Comparison of ENCODE assay signal across 16 cellular contexts in the genomic region with DNA sequence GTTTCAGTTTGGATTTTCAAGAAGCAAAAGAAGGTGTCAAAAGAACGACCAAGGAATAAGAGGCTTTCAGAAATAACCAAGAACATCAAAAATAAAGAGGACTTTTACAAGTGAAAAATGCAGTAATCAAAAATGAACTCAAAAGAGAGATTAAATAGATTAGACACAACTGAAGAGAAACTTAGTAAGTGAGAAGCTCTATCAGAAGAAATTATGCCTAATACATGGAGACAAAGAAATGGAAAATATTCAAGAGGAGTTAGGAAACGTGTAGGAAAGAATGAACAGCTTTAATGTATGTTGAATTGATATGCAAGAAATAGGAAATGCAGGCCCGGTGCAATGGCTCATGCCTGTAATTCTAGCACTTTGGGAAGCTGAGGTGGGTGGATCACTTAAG.
A peak's percentile ranks its signal among the peaks of the same experiment; 100 is the strongest.
DNase-seq lines count a peak whose midpoint lies in the region; ATAC-seq and TF ChIP-seq lines count a peak whose summit lies in the region.
"Had no signal": no experiment of that assay in that cellular context is flagged by ENCODE, and none has a peak within 500 bp of the region (broad histone marks: within the 10 kb centered on the region; RNA-seq: fewer than 3 reads in every experiment).

No MANE protein-coding gene starts in this region.

- 23% methylated on average over 3 of the region's 3 CpGs for WGBS in SK-N-SH (ENCODE audit: low lambda C conversion rate)
- WGBS in prostate gland = 95% methylated on average over 3 of the region's 3 CpGs

- DNase-seq in SK-N-SH (no peak), left ventricle myocardium inferior (no peak), prostate gland (ENCODE audit: low spot score) (no peak)
- DNase-seq: AML-193; Caco-2; Calu3; CD4-positive, alpha-beta T cell; CD8-positive, alpha-beta T cell; DMS79 treated with DMSO at 0.1 percent for 48 hours; GF-D8 had no signal

- no peak for TF ChIP-seq EP300 in SK-N-SH (IDR thresholded peaks at IDR 0.05; ENCODE audit: borderline replicate concordance in 1 of 2, low read depth in 1 of 2, low read length in 1 of 2)

- no peak for TF ChIP-seq CTCF in SK-N-SH (IDR thresholded peaks at IDR 0.05)
- TF ChIP-seq CTCF in Loucy (conservative IDR thresholded peaks at IDR 0.05; ENCODE audit: low read length) = no peak
- TF ChIP-seq CTCF in left ventricle myocardium inferior (IDR thresholded peaks at IDR 0.05; ENCODE audit: borderline replicate concordance) = no peak
- no peak for TF ChIP-seq CTCF in prostate gland (IDR thresholded peaks at IDR 0.05)

- no peak overlapping the region for H3K9ac ChIP-seq in SK-N-SH
- H3K9ac ChIP-seq in BLaER1 = no peak overlapping the region
- no peak overlapping the region for H3K9ac ChIP-seq in Loucy (ENCODE audit: low read depth, low read length, poor library complexity, severe bottlenecking)

- H3K9me3 ChIP-seq in SK-N-SH (0 out of 2 replicates have a peak, but pooled peaks cover 4% of the 10 kb centered on the region), BLaER1 (peaks cover 18% of the 10 kb centered on the region), Loucy (ENCODE audit: insufficient read depth, low read depth, low read length) (no peaks in the 10 kb centered on the region), left ventricle myocardium inferior (replicated peaks) (peaks cover 8% of the 10 kb centered on the region), prostate gland (no peaks in the 10 kb centered on the region)
- H3K9me3 ChIP-seq: Caco-2 had no signal

- no peak for TF ChIP-seq POLR2A in prostate gland (IDR thresholded peaks at IDR 0.05)

- H3K4me1 ChIP-seq in SK-N-SH (ENCODE audit: control insufficient read depth in 1 of 2, insufficient read depth in 2 of 2, low read depth in 1 of 2, low read length in 1 of 2) (peaks cover 0 to 3% of the 10 kb centered on the region in 2 experiments; a peak in 1 of 4 replicates), BLaER1 (peaks cover 50% of the 10 kb centered on the region), Loucy (ENCODE audit: insufficient read depth, low read length, poor library complexity, severe bottlenecking) (peaks cover 33% of the 10 kb centered on the region), left ventricle myocardium inferior (no peaks in the 10 kb centered on the region), prostate gland (replicated peaks) (no peaks in the 10 kb centered on the region)
- H3K4me1 ChIP-seq: A549, Caco-2 had no signal

- CTCF ChIA-PET in SK-N-SH (lab: Yijun Ruan, JAX) = no interaction called here

- POLR2A ChIA-PET in SK-N-SH (lab: Yijun Ruan, JAX) = no interaction called here

- no peaks in the 10 kb centered on the region for H3K9me2 ChIP-seq in SK-N-SH
- no peaks in the 10 kb centered on the region for H3K9me2 ChIP-seq in Loucy (replicated peaks; ENCODE audit: low read depth, low read length)

- H3K27me3 ChIP-seq in SK-N-SH (ENCODE audit: insufficient read depth) (no peaks in the 10 kb centered on the region; the same call in 1 of the 2 replicates), BLaER1 (no peaks in the 10 kb centered on the region), Loucy (ENCODE audit: insufficient read depth, low read length, poor library complexity, severe bottlenecking) (no peaks in the 10 kb centered on the region), left ventricle myocardium inferior (ENCODE audit: low read depth) (peaks cover 28% of the 10 kb centered on the region), prostate gland (replicated peaks; ENCODE audit: insufficient read depth) (no peaks in the 10 kb centered on the region)

- no peaks in the 10 kb centered on the region for H3F3A ChIP-seq in SK-N-SH (replicated peaks; ENCODE audit: insufficient read depth)
- H3F3A ChIP-seq in Loucy (ENCODE audit: low read depth) = peaks cover 4% of the 10 kb centered on the region; the same call in 1 of the 2 replicates

- H3K79me2 ChIP-seq in SK-N-SH (ENCODE audit: insufficient read depth) = no peaks in the 10 kb centered on the region
- no peaks in the 10 kb centered on the region for H3K79me2 ChIP-seq in Loucy (ENCODE audit: insufficient read depth, low read length)

- H3K36me3 ChIP-seq in SK-N-SH (replicated peaks in 1 of 2; ENCODE audit: control insufficient read depth in 1 of 2, insufficient read depth in 2 of 2, low read length in 1 of 2) (no peaks in the 10 kb centered on the region), BLaER1 (no peaks in the 10 kb centered on the region), Loucy (ENCODE audit: insufficient read depth, low read length) (no peaks in the 10 kb centered on the region), left ventricle myocardium inferior (no peaks in the 10 kb centered on the region), prostate gland (no peaks in the 10 kb centered on the region)

- H3K4me2 ChIP-seq in SK-N-SH (no peak overlapping the region), BLaER1 (peak overlapping the region; percentile 86), Loucy (ENCODE audit: low read depth, low read length, poor library complexity, severe bottlenecking) (peak overlapping the region; percentile 74)
- H3K4me2 ChIP-seq: A549 had no signal

- intact Hi-C loops in left ventricle myocardium inferior (cut with micrococcal nuclease) (no loop called here), prostate gland (cut with DNase I) (no loop called here)

- H2AFZ ChIP-seq in SK-N-SH (ENCODE audit: low read depth) = no peak overlapping the region
- no peak overlapping the region for H2AFZ ChIP-seq in Loucy (ENCODE audit: low read length)

- TF ChIP-seq RAD21 in SK-N-SH (IDR thresholded peaks at IDR 0.05; ENCODE audit: low read length) = no peak

- H3K4me3 ChIP-seq in SK-N-SH (ENCODE audit: low read depth in 2 of 2, low read length in 1 of 2) (no peak overlapping the region), BLaER1 (no peak overlapping the region), Loucy (ENCODE audit: low read length, poor library complexity, severe bottlenecking) (peak overlapping the region; percentile 62), left ventricle myocardium inferior (no peak overlapping the region), prostate gland (no peak overlapping the region)
- H3K4me3 ChIP-seq: A549 had no signal

- H3K27ac ChIP-seq in SK-N-SH (ENCODE audit: low read depth in 2 of 2, low read length in 1 of 2) = no peak overlapping the region
- H3K27ac ChIP-seq in BLaER1 = no peak overlapping the region
- no peak overlapping the region for H3K27ac ChIP-seq in left ventricle myocardium inferior (replicated peaks)
- no peak overlapping the region for H3K27ac ChIP-seq in prostate gland
- H3K27ac ChIP-seq: 22Rv1, A549, C4-2B had no signal

- no peak for ATAC-seq in SK-N-SH treated with all-trans-retinoic acid at 6 μM for 48 hours
- ATAC-seq: A549; CD8-positive, alpha-beta T cell had no signal

- H4K20me1 ChIP-seq in SK-N-SH (ENCODE audit: insufficient read depth) = no peaks in the 10 kb centered on the region
- H4K20me1 ChIP-seq in BLaER1 = no peaks in the 10 kb centered on the region
- no peaks in the 10 kb centered on the region for H4K20me1 ChIP-seq in Loucy (ENCODE audit: insufficient read depth, low read length, poor library complexity, severe bottlenecking)

TF ChIP-seq in SK-N-SH treated with all-trans-retinoic acid at 6 μM for 48 hours, 23 proteins besides CTCF, POLR2A, EP300 and RAD21:
- TF ChIP-seq SNAI2 (CRISPR knock-in tag; IDR thresholded peaks at IDR 0.05) (no peak), ZC3H10 (CRISPR knock-in tag; IDR thresholded peaks at IDR 0.05) (no peak), ZFP30 (CRISPR knock-in tag; IDR thresholded peaks at IDR 0.05) (peak; percentile 97), ESRRG (CRISPR knock-in tag; IDR thresholded peaks at IDR 0.05) (no peak)

TF ChIP-seq in SK-N-SH, 30 proteins besides CTCF, POLR2A, EP300 and RAD21 (continues in another document):
- TF ChIP-seq, protein P1, sequence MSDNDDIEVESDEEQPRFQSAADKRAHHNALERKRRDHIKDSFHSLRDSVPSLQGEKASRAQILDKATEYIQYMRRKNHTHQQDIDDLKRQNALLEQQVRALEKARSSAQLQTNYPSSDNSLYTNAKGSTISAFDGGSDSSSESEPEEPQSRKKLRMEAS (IDR thresholded peaks at IDR 0.05; ENCODE audit: low read depth) = no peak
- TF ChIP-seq RCOR1 (IDR thresholded peaks at IDR 0.05; ENCODE audit: low read length) = no peak
- TF ChIP-seq, protein P2, sequence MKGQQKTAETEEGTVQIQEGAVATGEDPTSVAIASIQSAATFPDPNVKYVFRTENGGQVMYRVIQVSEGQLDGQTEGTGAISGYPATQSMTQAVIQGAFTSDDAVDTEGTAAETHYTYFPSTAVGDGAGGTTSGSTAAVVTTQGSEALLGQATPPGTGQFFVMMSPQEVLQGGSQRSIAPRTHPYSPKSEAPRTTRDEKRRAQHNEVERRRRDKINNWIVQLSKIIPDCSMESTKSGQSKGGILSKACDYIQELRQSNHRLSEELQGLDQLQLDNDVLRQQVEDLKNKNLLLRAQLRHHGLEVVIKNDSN (IDR thresholded peaks at IDR 0.05; ENCODE audit: borderline replicate concordance, low read depth) = no peak
- no peak for TF ChIP-seq ELF1 (IDR thresholded peaks at IDR 0.05)
- TF ChIP-seq, protein P3, sequence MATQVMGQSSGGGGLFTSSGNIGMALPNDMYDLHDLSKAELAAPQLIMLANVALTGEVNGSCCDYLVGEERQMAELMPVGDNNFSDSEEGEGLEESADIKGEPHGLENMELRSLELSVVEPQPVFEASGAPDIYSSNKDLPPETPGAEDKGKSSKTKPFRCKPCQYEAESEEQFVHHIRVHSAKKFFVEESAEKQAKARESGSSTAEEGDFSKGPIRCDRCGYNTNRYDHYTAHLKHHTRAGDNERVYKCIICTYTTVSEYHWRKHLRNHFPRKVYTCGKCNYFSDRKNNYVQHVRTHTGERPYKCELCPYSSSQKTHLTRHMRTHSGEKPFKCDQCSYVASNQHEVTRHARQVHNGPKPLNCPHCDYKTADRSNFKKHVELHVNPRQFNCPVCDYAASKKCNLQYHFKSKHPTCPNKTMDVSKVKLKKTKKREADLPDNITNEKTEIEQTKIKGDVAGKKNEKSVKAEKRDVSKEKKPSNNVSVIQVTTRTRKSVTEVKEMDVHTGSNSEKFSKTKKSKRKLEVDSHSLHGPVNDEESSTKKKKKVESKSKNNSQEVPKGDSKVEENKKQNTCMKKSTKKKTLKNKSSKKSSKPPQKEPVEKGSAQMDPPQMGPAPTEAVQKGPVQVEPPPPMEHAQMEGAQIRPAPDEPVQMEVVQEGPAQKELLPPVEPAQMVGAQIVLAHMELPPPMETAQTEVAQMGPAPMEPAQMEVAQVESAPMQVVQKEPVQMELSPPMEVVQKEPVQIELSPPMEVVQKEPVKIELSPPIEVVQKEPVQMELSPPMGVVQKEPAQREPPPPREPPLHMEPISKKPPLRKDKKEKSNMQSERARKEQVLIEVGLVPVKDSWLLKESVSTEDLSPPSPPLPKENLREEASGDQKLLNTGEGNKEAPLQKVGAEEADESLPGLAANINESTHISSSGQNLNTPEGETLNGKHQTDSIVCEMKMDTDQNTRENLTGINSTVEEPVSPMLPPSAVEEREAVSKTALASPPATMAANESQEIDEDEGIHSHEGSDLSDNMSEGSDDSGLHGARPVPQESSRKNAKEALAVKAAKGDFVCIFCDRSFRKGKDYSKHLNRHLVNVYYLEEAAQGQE (IDR thresholded peaks at IDR 0.05; ENCODE audit: low read depth, low read length) = no peak
- no peak for TF ChIP-seq FOXM1 (IDR thresholded peaks at IDR 0.05; ENCODE audit: low read depth)
- no peak for TF ChIP-seq EZH2phosphoT487 (IDR thresholded peaks at IDR 0.05; ENCODE audit: borderline replicate concordance, low read depth)
